Comparison of ENCODE assay signal across 8 cellular contexts in genomic region chr6:36735110-36735971, GRCh38. TPM values are rescaled to one million over a fixed set of nuclear protein-coding genes. Genes with fewer than 3 reads are reported as not detected.
DNase-seq lines count a peak whose midpoint lies in the region; ATAC-seq and TF ChIP-seq lines count a peak whose summit lies in the region.

No MANE protein-coding gene starts in this region.

- H3K4me3 Mint-ChIP-seq in T-cell (peak overlapping the region in 2 of 3 donors; percentile 45 to 64), nephron (peak overlapping the region in 2 of 3 experiments; percentile 3 to 54), progenitor cell of endocrine pancreas (ENCODE audit: low read depth) (no peak overlapping the region)

- no peaks in the 10 kb centered on the region for H3K27me3 ChIP-seq in esophagus squamous epithelium

- H3K27me3 Mint-ChIP-seq in T-cell (peaks cover 3 to 4% of the 10 kb centered on the region in 2 donors), nephron (ENCODE audit: low read depth) (no peaks in the 10 kb centered on the region), progenitor cell of endocrine pancreas (peaks cover 18% of the 10 kb centered on the region)

- DNase-seq in activated CD4-positive, CD25-positive, alpha-beta regulatory T cell treated with anti-CD3 and anti-CD28 coated beads, Interleukin-2, amount 50 U/mL, for 72 hours, result no peak
- DNase-seq in T-cell (peak in 18 of 34 experiments; percentile 7 to 44 (median 20)), esophagus squamous epithelium (lab: John Stamatoyannopoulos, UW) (no peak), progenitor cell of endocrine pancreas (ENCODE audit: low spot score, unreplicated experiment) (no peak), NCI-H1436 treated with DMSO at 0.1 percent for 48 hours (lab: John Stamatoyannopoulos, UW) (no peak), SW 1271 (lab: John Stamatoyannopoulos, UW) (no peak)

- H3K36me3 ChIP-seq in esophagus squamous epithelium, result no peaks in the 10 kb centered on the region

- CTCF ChIA-PET in T-cell (lab: Charles Lee), result interaction anchor here in 1 of 2 donors (0.7 kb wide), 2 partner anchors 20 to 303 kb away, joined by 3 read pairs; no protein-coding TSS in a partner anchor

- no peak for TF ChIP-seq POLR2A in esophagus squamous epithelium (IDR thresholded peaks at IDR 0.05)

- POLR2A ChIA-PET in T-cell (lab: Charles Lee), result interaction anchor here (0.6 to 0.8 kb wide), 2 partner anchors 179 to 196 kb away, joined by 3 to 4 read pairs; no protein-coding TSS in a partner anchor

- 9 to 17% methylated on average over 9 to 19 of the region's 23 CpGs for WGBS in esophagus squamous epithelium, 2 donors

- peaks cover 19 to 26% (median 20%) of the 10 kb centered on the region in 3 donors for H3K4me1 ChIP-seq in esophagus squamous epithelium

- TF ChIP-seq CTCF in esophagus squamous epithelium (IDR thresholded peaks at IDR 0.05) (peak in 4 of 6 experiments; percentile 22 to 45 (median 36)), nephron (IDR thresholded peaks at IDR 0.05; ENCODE audit: unreplicated experiment in 3 of 3) (no peak), progenitor cell of endocrine pancreas (IDR thresholded peaks at IDR 0.05; ENCODE audit: unreplicated experiment) (no peak)

- H3K4me1 Mint-ChIP-seq in T-cell (peaks cover 6 to 8% (median 8%) of the 10 kb centered on the region in 3 donors), nephron (peaks cover 7% of the 10 kb centered on the region), progenitor cell of endocrine pancreas (ENCODE audit: low read depth) (no peaks in the 10 kb centered on the region)

- intact Hi-C loops in esophagus squamous epithelium (cut with DNase I), result no loop called here

- no peaks in the 10 kb centered on the region for H3K9me3 ChIP-seq in esophagus squamous epithelium

- H3K27ac ChIP-seq in esophagus squamous epithelium, result peak overlapping the region; percentile 84 to 96 (median 87)

- H3K36me3 Mint-ChIP-seq in T-cell, result no peaks in the 10 kb centered on the region
- H3K36me3 Mint-ChIP-seq in nephron (ENCODE audit: low read depth), result no peaks in the 10 kb centered on the region
- no peaks in the 10 kb centered on the region for H3K36me3 Mint-ChIP-seq in progenitor cell of endocrine pancreas (ENCODE audit: insufficient read depth)

- peak; percentile 80 to 87 for ATAC-seq in activated CD4-positive, CD25-positive, alpha-beta regulatory T cell treated with anti-CD3 and anti-CD28 coated beads, Interleukin-2, amount 50 U/mL, for 24 hours
- peak; percentile 51 to 90 (median 62) for ATAC-seq in T-cell (replicated peaks in 1 of 4)

- H3K9me3 Mint-ChIP-seq in T-cell (no peaks in the 10 kb centered on the region), nephron (no peaks in the 10 kb centered on the region), progenitor cell of endocrine pancreas (ENCODE audit: low read depth) (no peaks in the 10 kb centered on the region)

- H3K27ac Mint-ChIP-seq in T-cell, result peak overlapping the region in 1 of 2 donors; percentile 71
- H3K27ac Mint-ChIP-seq in nephron, result peak overlapping the region in 2 of 3 experiments; percentile 74 to 88
- no peak overlapping the region for H3K27ac Mint-ChIP-seq in progenitor cell of endocrine pancreas

- H3K4me3 ChIP-seq in esophagus squamous epithelium, result peak overlapping the region in 3 of 4 donors; percentile 25 to 58 (median 28)

RNA-seq across cellular contexts. Expression of gene RAB44, which starts 37.7 kb away (rescaled TPM):
- total RNA-seq in T-cell, result under 1 TPM in 4 of 5 donors, not detected in 1; 0.06 to 0.35 (median 0.09) TPM
- total RNA-seq in esophagus squamous epithelium, result under 1 TPM in 3 of 4 donors, not detected in 1; 0.11 to 0.76 (median 0.18) TPM
- total RNA-seq in progenitor cell of endocrine pancreas, result not detected in 2 replicates

RNA-seq across cellular contexts. Expression of gene CDKN1A, which starts 56.8 kb away (rescaled TPM):
- total RNA-seq in T-cell (10 to 100 TPM in 4 of 5 donors, 1 to 10 TPM in 1; 9.6 to 88.9 (median 11.8) TPM), esophagus squamous epithelium (100 to 1,000 TPM in 2 of 4 donors, 10 to 100 TPM in 2; 86.8 to 209 (median 131) TPM), progenitor cell of endocrine pancreas (12.4 and 24.5 TPM in 2 replicates)

Comparison
In these comparisons a context has a peak if more than half of its experiments do, and no peak if none do; other contexts are left out.
1. DNase-seq: peak in T-cell (18 of 34); none in activated CD4-positive, CD25-positive, alpha-beta regulatory T cell treated with anti-CD3 and anti-CD28 coated beads, Interleukin-2, amount 50 U/mL, for 72 hours (single experiment), esophagus squamous epithelium (single experiment), progenitor cell of endocrine pancreas (single experiment), NCI-H1436 treated with DMSO at 0.1 percent for 48 hours (single experiment) and SW 1271 (0 of 2).
2. CTCF ChIP-seq: peak in esophagus squamous epithelium (4 of 6); none in nephron (0 of 3) and progenitor cell of endocrine pancreas (single experiment).